In the genomic region with DNA sequence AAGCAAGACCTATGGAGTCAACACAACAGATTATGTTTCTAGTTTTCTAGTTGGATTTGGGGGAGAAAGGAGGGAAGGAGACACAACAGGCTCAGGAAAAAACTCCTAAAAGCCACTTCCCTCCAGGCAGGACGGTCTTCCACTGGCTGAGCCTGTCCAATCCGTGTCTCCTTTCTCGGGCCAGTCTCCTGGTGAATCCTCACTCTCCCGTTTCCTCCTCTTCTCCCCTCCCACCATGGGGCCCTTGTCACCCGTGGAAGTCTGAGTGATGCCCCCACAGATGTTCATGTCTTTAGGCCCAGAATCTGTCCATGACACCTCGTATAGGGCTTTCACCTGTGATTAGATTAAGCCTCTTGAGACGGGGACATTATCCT, we compare ENCODE assay signal across 15 cellular contexts.
A peak's percentile ranks its signal among the peaks of the same experiment; 100 is the strongest.
DNase-seq lines count a peak whose midpoint lies in the region; ATAC-seq and TF ChIP-seq lines count a peak whose summit lies in the region.
"Had no signal": no experiment of that assay in that cellular context is flagged by ENCODE, and none has a peak within 500 bp of the region (broad histone marks: within the 10 kb centered on the region; RNA-seq: fewer than 3 reads in every experiment).

No MANE protein-coding gene starts in this region.

- H3K4me1 Mint-ChIP-seq in T-helper 17 cell (peaks cover 16% of the 10 kb centered on the region), osteocyte (ENCODE audit: unreplicated experiment) (peaks cover 4% of the 10 kb centered on the region)
- H3K4me1 Mint-ChIP-seq in naive thymus-derived CD8-positive, alpha-beta T cell = peaks cover 23 to 38% (median 28%) of the 10 kb centered on the region in 4 donors

- H3K9me3 Mint-ChIP-seq in naive thymus-derived CD8-positive, alpha-beta T cell = no peaks in the 10 kb centered on the region
- no peaks in the 10 kb centered on the region for H3K9me3 Mint-ChIP-seq in osteocyte (ENCODE audit: unreplicated experiment)
- H3K9me3 Mint-ChIP-seq: CD14-positive monocyte had no signal

- H3K4me3 ChIP-seq in tibial nerve = no peak overlapping the region
- H3K4me3 ChIP-seq: GM12878, neural progenitor cell, SK-N-MC had no signal

- H3K36me3 ChIP-seq in tibial nerve = no peaks in the 10 kb centered on the region
- H3K36me3 ChIP-seq: neural progenitor cell had no signal

- no peak for TF ChIP-seq POLR2A in tibial nerve (IDR thresholded peaks at IDR 0.05)

- TF ChIP-seq CTCF in tibial nerve (IDR thresholded peaks at IDR 0.05) (no peak), osteocyte (IDR thresholded peaks at IDR 0.05) (no peak)

- peaks cover 4% of the 10 kb centered on the region for H3K27me3 Mint-ChIP-seq in T-helper 17 cell
- H3K27me3 Mint-ChIP-seq in naive thymus-derived CD8-positive, alpha-beta T cell = no peaks in the 10 kb centered on the region
- no peaks in the 10 kb centered on the region for H3K27me3 Mint-ChIP-seq in osteocyte (ENCODE audit: unreplicated experiment)

- H3K27ac Mint-ChIP-seq in T-helper 17 cell = peak overlapping the region; percentile 68
- H3K27ac Mint-ChIP-seq in naive thymus-derived CD8-positive, alpha-beta T cell = peak overlapping the region in 7 of 10 donors; percentile 70 to 94 (median 88)
- no peak overlapping the region for H3K27ac Mint-ChIP-seq in osteocyte (ENCODE audit: unreplicated experiment)

- H3K4me3 Mint-ChIP-seq in T-helper 17 cell (no peak overlapping the region), osteocyte (ENCODE audit: unreplicated experiment) (no peak overlapping the region)
- peak overlapping the region in 8 of 10 donors; percentile 52 to 84 (median 78) for H3K4me3 Mint-ChIP-seq in naive thymus-derived CD8-positive, alpha-beta T cell
- H3K4me3 Mint-ChIP-seq: neural progenitor cell had no signal

- H3K27me3 ChIP-seq in tibial nerve = no peaks in the 10 kb centered on the region
- H3K27me3 ChIP-seq: neural progenitor cell had no signal

- H3K36me3 Mint-ChIP-seq in T-helper 17 cell (ENCODE audit: low read depth) (peaks cover 2% of the 10 kb centered on the region), osteocyte (ENCODE audit: unreplicated experiment) (no peaks in the 10 kb centered on the region)
- H3K36me3 Mint-ChIP-seq in naive thymus-derived CD8-positive, alpha-beta T cell = no peaks in the 10 kb centered on the region
- H3K36me3 Mint-ChIP-seq: neural progenitor cell had no signal

- H3K4me1 ChIP-seq in tibial nerve = peaks cover 4 to 26% (median 10%) of the 10 kb centered on the region in 4 donors

- H3K9me3 ChIP-seq in T-helper 17 cell (ENCODE audit: control insufficient read depth, low read length, poor library complexity, severe bottlenecking) (no peaks in the 10 kb centered on the region), tibial nerve (no peaks in the 10 kb centered on the region)

- POLR2A ChIA-PET in naive thymus-derived CD8-positive, alpha-beta T cell (lab: Charles Lee) = interaction anchor here (0.7 to 1.6 kb wide), 3 partner anchors 18 to 97 kb away, joined by 3 to 4 read pairs (median 4); no protein-coding TSS in a partner anchor

- WGBS in tibial nerve, 2 donors = 78 to 80% methylated on average over 7 of the region's 7 CpGs

- no peak for TF ChIP-seq EP300 in tibial nerve (IDR thresholded peaks at IDR 0.05)

- H3K27ac ChIP-seq in epithelial cell of prostate (peak overlapping the region; percentile 61), tibial nerve (peak overlapping the region; percentile 43 to 85 (median 74))
- H3K27ac ChIP-seq: neural progenitor cell, SK-N-MC had no signal

- no peak for ATAC-seq in T-helper 17 cell
- ATAC-seq in naive thymus-derived CD8-positive, alpha-beta T cell = no peak
- ATAC-seq: GM12878 had no signal

- no peak for DNase-seq in T-helper 17 cell
- DNase-seq in epithelial cell of prostate (ENCODE audit: low read depth, low spot score) = no peak
- no peak for DNase-seq in naive thymus-derived CD8-positive, alpha-beta T cell
- DNase-seq in tibial nerve (ENCODE audit: low spot score in 2 of 2) = no peak
- no peak for DNase-seq in AML-193 (lab: John Stamatoyannopoulos, UW)
- no peak for DNase-seq in osteocyte (ENCODE audit: extremely low spot score, unreplicated experiment)
- DNase-seq in DMS 273 (lab: John Stamatoyannopoulos, UW; ENCODE audit: unreplicated experiment) = no peak
- DNase-seq: activated gamma-delta T cell; NCI-H1105 treated with DMSO at 0.1 percent for 48 hours; NCI-H345; stimulated activated CD4-positive, alpha-beta T cell treated with anti-CD3 and anti-CD28 coated beads, Interleukin-12 subunit alpha, Interleukin-12 subunit beta, amount 100 ng/mL, for 4 hours had no signal

Comparison
In these comparisons a context has a peak if more than half of its experiments do, and no peak if none do; other contexts are left out.
1. H3K4me3 Mint-ChIP-seq: peak in naive thymus-derived CD8-positive, alpha-beta T cell (8 of 10); none in T-helper 17 cell (single experiment) and osteocyte (single experiment).